In genomic region chr15:84600687-84601554, GRCh38 we compare ENCODE assay signal across 8 cellular contexts. TPM values are rescaled to one million over a fixed set of nuclear protein-coding genes. Genes with fewer than 3 reads are reported as not detected.
A peak's percentile ranks its signal among the peaks of the same experiment; 100 is the strongest.
DNase-seq lines count a peak whose midpoint lies in the region; ATAC-seq and TF ChIP-seq lines count a peak whose summit lies in the region.

ZSCAN2 (plus strand) TSS chr15:84601009; CDS start chr15:84603928, 2,919 bp downstream.

- peak within 1 kb of the TSS; percentile 77 for H3K27ac ChIP-seq in left ventricle myocardium inferior (replicated peaks)
- peak within 1 kb of the TSS; percentile 72 for H3K27ac ChIP-seq in upper lobe of right lung

- peak; percentile 94 for DNase-seq in GM13977 (ENCODE audit: low spot score)
- DNase-seq in NCI-H146 treated with DMSO at 0.1 percent for 48 hours (lab: John Stamatoyannopoulos, UW; ENCODE audit: unreplicated experiment), result peak; percentile 87
- DNase-seq in T-helper 1 cell, result peak; percentile 81 to 93 (median 89)
- peak; percentile 77 to 98 (median 92) for DNase-seq in amygdala (lab: John Stamatoyannopoulos, UW)
- peak; percentile 97 for DNase-seq in left ventricle myocardium inferior
- peak; percentile 94 for DNase-seq in progenitor cell of endocrine pancreas (ENCODE audit: low spot score, unreplicated experiment)
- DNase-seq in upper lobe of right lung, result peak; percentile 97

- peaks cover 16% of the 10 kb centered on the region for H3K36me3 Mint-ChIP-seq in progenitor cell of endocrine pancreas (ENCODE audit: insufficient read depth)

- H3K4me3 ChIP-seq in left ventricle myocardium inferior (peak within 1 kb of the TSS; percentile 86), upper lobe of right lung (peak within 1 kb of the TSS; percentile 93)

- peak within 1 kb of the TSS; percentile 97 for H3K27ac Mint-ChIP-seq in progenitor cell of endocrine pancreas

- peaks cover 24% of the 10 kb centered on the region for H3K4me1 Mint-ChIP-seq in progenitor cell of endocrine pancreas (ENCODE audit: low read depth)

- H3K27me3 Mint-ChIP-seq in progenitor cell of endocrine pancreas, result no peaks in the 10 kb centered on the region

- peaks cover 22% of the 10 kb centered on the region for H3K4me1 ChIP-seq in left ventricle myocardium inferior
- peaks cover 13% of the 10 kb centered on the region for H3K4me1 ChIP-seq in upper lobe of right lung

- H3K9me3 Mint-ChIP-seq in progenitor cell of endocrine pancreas (ENCODE audit: low read depth), result no peaks in the 10 kb centered on the region

- peak within 1 kb of the TSS; percentile 94 for H3K4me3 Mint-ChIP-seq in progenitor cell of endocrine pancreas (ENCODE audit: low read depth)

- intact Hi-C loops in left ventricle myocardium inferior (cut with micrococcal nuclease) (no loop called here), upper lobe of right lung (cut with DNase I) (no loop called here)

- ATAC-seq in HG02884 (IDR thresholded peaks at IDR 0.05; ENCODE audit: unreplicated experiment), result peak; percentile 81
- ATAC-seq in upper lobe of right lung, result peak; percentile 97

- in situ Hi-C loops in GM13977 (cut with MboI; ENCODE audit: low pct_unique_long_range_greater_than_20kb, low sequenced_read_pairs, unreplicated experiment), result no loop called here

- H3K36me3 ChIP-seq in left ventricle myocardium inferior (peaks cover 19% of the 10 kb centered on the region), upper lobe of right lung (no peaks in the 10 kb centered on the region)

- H3K27me3 ChIP-seq in left ventricle myocardium inferior (ENCODE audit: low read depth) (no peaks in the 10 kb centered on the region), upper lobe of right lung (no peaks in the 10 kb centered on the region)

- no peak for TF ChIP-seq CTCF in GM13977 (IDR thresholded peaks at IDR 0.05; ENCODE audit: extremely low read depth, insufficient read depth, missing control alignments)
- no peak for TF ChIP-seq CTCF in left ventricle myocardium inferior (IDR thresholded peaks at IDR 0.05; ENCODE audit: borderline replicate concordance)
- TF ChIP-seq CTCF in progenitor cell of endocrine pancreas (IDR thresholded peaks at IDR 0.05; ENCODE audit: unreplicated experiment), result no peak
- no peak for TF ChIP-seq CTCF in upper lobe of right lung (IDR thresholded peaks at IDR 0.05)

- H3K9me3 ChIP-seq in left ventricle myocardium inferior (replicated peaks) (no peaks in the 10 kb centered on the region), upper lobe of right lung (no peaks in the 10 kb centered on the region)

RNA-seq across cellular contexts. Expression of gene ZSCAN2, which starts in this region (rescaled TPM):
- total RNA-seq in left ventricle myocardium inferior, result 7.4 TPM
- 44.6 and 46.7 TPM in 2 replicates for total RNA-seq in progenitor cell of endocrine pancreas
- 5.8 TPM for total RNA-seq in upper lobe of right lung

Comparison
In these comparisons a context has a peak if more than half of its experiments do, and no peak if none do; other contexts are left out.
1. Peak in every context shown above with its lines: DNase-seq, ATAC-seq, H3K4me3 ChIP-seq and H3K27ac ChIP-seq.